ENCODE assay signal across 16 cellular contexts in the genomic region with DNA sequence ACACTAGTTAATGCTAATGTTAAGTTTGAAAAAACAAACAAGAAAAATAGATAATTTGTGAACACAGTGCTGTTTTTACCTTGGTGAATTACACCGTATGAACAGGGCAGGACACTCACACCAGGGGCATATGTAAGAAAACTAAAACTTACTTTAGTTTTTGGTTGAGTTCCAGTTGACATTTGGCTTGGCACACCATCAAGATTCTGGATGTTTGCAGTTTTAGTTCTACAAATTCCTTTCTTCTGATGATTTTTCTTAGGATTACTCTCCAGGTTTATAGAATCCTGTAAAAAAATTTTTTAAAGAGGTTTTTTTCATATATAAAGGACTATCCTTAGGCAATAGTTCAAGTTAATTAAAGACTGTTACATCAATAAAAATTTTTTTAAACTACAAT.
DNase-seq lines count a peak whose midpoint lies in the region; ATAC-seq, FAIRE-seq and TF ChIP-seq lines count a peak whose summit lies in the region.
"Had no signal": no experiment of that assay in that cellular context is flagged by ENCODE, and none has a peak within 500 bp of the region (broad histone marks: within the 10 kb centered on the region; RNA-seq: fewer than 3 reads in every experiment).

No MANE protein-coding gene starts in this region.

- no peaks in the 10 kb centered on the region for H4K20me1 ChIP-seq in endothelial cell of umbilical vein (replicated peaks; ENCODE audit: control insufficient read depth, extremely low read depth, insufficient read depth, low read length)

- H3K4me2 ChIP-seq in endothelial cell of umbilical vein (ENCODE audit: insufficient read depth, low read length) = no peak overlapping the region

- H3K9ac ChIP-seq in endothelial cell of umbilical vein (replicated peaks; ENCODE audit: extremely low read depth, insufficient read depth, low read length) = no peak overlapping the region

- 29 to 30% methylated on average over 1 of the region's 1 CpG for WGBS in gastroesophageal sphincter (ENCODE audit: low coverage in 1 of 2), 2 donors

- intact Hi-C loops in endothelial cell of umbilical vein (cut with micrococcal nuclease) (no loop called here), posterior cingulate gyrus (cut with DNase I) (no loop called here)

- TF ChIP-seq EP300 in gastroesophageal sphincter (IDR thresholded peaks at IDR 0.05) = no peak

- no peaks in the 10 kb centered on the region for H3K36me3 ChIP-seq in endothelial cell of umbilical vein (ENCODE audit: control insufficient read depth in 2 of 2, extremely low read depth in 1 of 2, insufficient read depth in 2 of 2, low read length in 2 of 2)
- H3K36me3 ChIP-seq in gastroesophageal sphincter = no peaks in the 10 kb centered on the region

- no peak for FAIRE-seq in endothelial cell of umbilical vein (lab: Jason Lieb, UNC)

- no peaks in the 10 kb centered on the region for H3K9me3 ChIP-seq in endothelial cell of umbilical vein (replicated peaks; ENCODE audit: control insufficient read depth, insufficient read depth, low read length)
- H3K9me3 ChIP-seq in gastroesophageal sphincter = no peaks in the 10 kb centered on the region

- no TSS peak for BruUV-seq in endothelial cell of umbilical vein (replicated peaks; lab: Mats Ljungman, UMichigan)

- no peak overlapping the region for H3K4me3 ChIP-seq in endothelial cell of umbilical vein (replicated peaks in 1 of 3; ENCODE audit: insufficient read depth in 1 of 3, low read depth in 1 of 3, low read length in 3 of 3)
- no peak overlapping the region for H3K4me3 ChIP-seq in retinal pigment epithelial cell (ENCODE audit: low read length)
- no peak overlapping the region for H3K4me3 ChIP-seq in gastroesophageal sphincter

- no peak overlapping the region for H3K4me3 Mint-ChIP-seq in stimulated activated effector memory CD8-positive, alpha-beta T cell treated with anti-CD3 and anti-CD28 coated beads, Interleukin-12 subunit alpha, Interleukin-12 subunit beta, amount 100 ng/mL, for 72 hours
- H3K4me3 Mint-ChIP-seq: CD4-positive, alpha-beta T cell; stimulated activated naive CD8-positive, alpha-beta T cell treated with anti-CD3 and anti-CD28 coated beads, Interleukin-15, amount 100 ng/mL, for 72 hours had no signal

- TF ChIP-seq CTCF in endothelial cell of umbilical vein (IDR thresholded peaks at IDR 0.05; ENCODE audit: extremely low read depth in 1 of 2, insufficient read depth in 1 of 2, low read depth in 1 of 2, low read length in 2 of 2) (no peak), retinal pigment epithelial cell (conservative IDR thresholded peaks at IDR 0.05; ENCODE audit: low read depth, low read length) (no peak), gastroesophageal sphincter (IDR thresholded peaks at IDR 0.05) (no peak)

- no peak for ATAC-seq in stimulated activated effector memory CD8-positive, alpha-beta T cell treated with anti-CD3 and anti-CD28 coated beads, Interleukin-12 subunit alpha, Interleukin-12 subunit beta, amount 100 ng/mL, for 72 hours
- ATAC-seq in HG02884 (IDR thresholded peaks at IDR 0.05; ENCODE audit: unreplicated experiment) = no peak
- ATAC-seq in gastroesophageal sphincter = no peak
- ATAC-seq: stimulated activated naive CD8-positive, alpha-beta T cell treated with anti-CD3 and anti-CD28 coated beads, Interleukin-15, amount 100 ng/mL, for 72 hours had no signal

- CTCF ChIA-PET in endothelial cell of umbilical vein (lab: Charles Lee) = no interaction called here

- H3K27ac Mint-ChIP-seq in stimulated activated effector memory CD8-positive, alpha-beta T cell treated with anti-CD3 and anti-CD28 coated beads, Interleukin-12 subunit alpha, Interleukin-12 subunit beta, amount 100 ng/mL, for 72 hours = no peak overlapping the region
- H3K27ac Mint-ChIP-seq: CD4-positive, alpha-beta T cell; progenitor cell of endocrine pancreas; stimulated activated naive CD8-positive, alpha-beta T cell treated with anti-CD3 and anti-CD28 coated beads, Interleukin-15, amount 100 ng/mL, for 72 hours had no signal

- no peak for TF ChIP-seq POLR2A in endothelial cell of umbilical vein (IDR thresholded peaks at IDR 0.05; ENCODE audit: low read depth, low read length)
- TF ChIP-seq POLR2A in gastroesophageal sphincter (IDR thresholded peaks at IDR 0.05) = no peak

- H3K4me1 Mint-ChIP-seq in stimulated activated effector memory CD8-positive, alpha-beta T cell treated with anti-CD3 and anti-CD28 coated beads, Interleukin-12 subunit alpha, Interleukin-12 subunit beta, amount 100 ng/mL, for 72 hours = peaks cover 6% of the 10 kb centered on the region
- H3K4me1 Mint-ChIP-seq: stimulated activated naive CD8-positive, alpha-beta T cell treated with anti-CD3 and anti-CD28 coated beads, Interleukin-15, amount 100 ng/mL, for 72 hours had no signal

- POLR2A ChIA-PET in endothelial cell of umbilical vein (lab: Charles Lee) = no interaction called here

- no peak overlapping the region for H2AFZ ChIP-seq in endothelial cell of umbilical vein (ENCODE audit: low read depth, low read length)

- no peaks in the 10 kb centered on the region for H3K9me1 ChIP-seq in endothelial cell of umbilical vein (replicated peaks; ENCODE audit: control insufficient read depth, extremely low read depth, insufficient read depth, low read length)

- H3K27me3 ChIP-seq in endothelial cell of umbilical vein (ENCODE audit: control insufficient read depth in 2 of 2, insufficient read depth in 2 of 2, low read length in 2 of 2) (no peaks in the 10 kb centered on the region), gastroesophageal sphincter (no peaks in the 10 kb centered on the region)

- H3K4me1 ChIP-seq in endothelial cell of umbilical vein (ENCODE audit: control insufficient read depth, extremely low read depth, insufficient read depth, low read length) (no peaks in the 10 kb centered on the region), gastroesophageal sphincter (peaks cover 0 to 26% (median 7%) of the 10 kb centered on the region in 3 donors)

- DNase-seq in Daoy (ENCODE audit: low read depth) (peak; percentile 53), NCI-H446 treated with DMSO at 0.1 percent for 48 hours (lab: John Stamatoyannopoulos, UW) (peak; percentile 60), endothelial cell of umbilical vein (ENCODE audit: low read depth, low spot score) (peak; percentile 65), retinal pigment epithelial cell (ENCODE audit: low read depth) (peak; percentile 41), posterior cingulate gyrus (no peak)
- no peak for DNase-seq in stimulated activated effector memory CD8-positive, alpha-beta T cell treated with anti-CD3 and anti-CD28 coated beads, Interleukin-12 subunit alpha, Interleukin-12 subunit beta, amount 100 ng/mL, for 72 hours (ENCODE audit: low spot score in 2 of 2)
- DNase-seq: activated CD4-positive, CD25-positive, alpha-beta regulatory T cell treated with anti-CD3 and anti-CD28 coated beads, Interleukin-2, amount 50 U/mL, for 72 hours; activated T-cell treated with anti-CD3 and anti-CD28 coated beads, Interleukin-2, amount 50 U/mL, for 48 hours; anterior cingulate cortex; CD4-positive, alpha-beta T cell; Kasumi-1; NCI-H2029 treated with DMSO at 0.1 percent for 48 hours; stimulated activated naive CD8-positive, alpha-beta T cell treated with anti-CD3 and anti-CD28 coated beads, Interleukin-15, amount 100 ng/mL, for 72 hours had no signal

- no peaks in the 10 kb centered on the region for H3K36me3 Mint-ChIP-seq in stimulated activated effector memory CD8-positive, alpha-beta T cell treated with anti-CD3 and anti-CD28 coated beads, Interleukin-12 subunit alpha, Interleukin-12 subunit beta, amount 100 ng/mL, for 72 hours

- H3K27ac ChIP-seq in endothelial cell of umbilical vein (ENCODE audit: insufficient read depth, low read depth, low read length) (no peak overlapping the region), gastroesophageal sphincter (peak overlapping the region in 1 of 4 donors; percentile 28)

- no peaks in the 10 kb centered on the region for H3K79me2 ChIP-seq in endothelial cell of umbilical vein (ENCODE audit: control insufficient read depth, insufficient read depth, low read length)

- dilution Hi-C loops in endothelial cell of umbilical vein (cut with MboI; ENCODE audit: extremely low pct_ligation_motif_present, low sequenced_read_pairs) = no loop called here

- no peaks in the 10 kb centered on the region for H3K9me3 Mint-ChIP-seq in stimulated activated effector memory CD8-positive, alpha-beta T cell treated with anti-CD3 and anti-CD28 coated beads, Interleukin-12 subunit alpha, Interleukin-12 subunit beta, amount 100 ng/mL, for 72 hours
- H3K9me3 Mint-ChIP-seq: CD4-positive, alpha-beta T cell; stimulated activated naive CD8-positive, alpha-beta T cell treated with anti-CD3 and anti-CD28 coated beads, Interleukin-15, amount 100 ng/mL, for 72 hours had no signal

TF ChIP-seq in endothelial cell of umbilical vein, 7 proteins besides CTCF, POLR2A, EP300 and RAD21:
- no peak for TF ChIP-seq GATA2 (IDR thresholded peaks at IDR 0.05; ENCODE audit: insufficient read depth, insufficient read length, low read depth, low read length)
- no peak for TF ChIP-seq POLR2AphosphoS5 (IDR thresholded peaks at IDR 0.05; ENCODE audit: insufficient read depth, low read depth, low read length)
- TF ChIP-seq JUN (IDR thresholded peaks at IDR 0.05; ENCODE audit: borderline replicate concordance, insufficient read depth, insufficient read length, low read depth) = no peak
- TF ChIP-seq, protein P1, sequence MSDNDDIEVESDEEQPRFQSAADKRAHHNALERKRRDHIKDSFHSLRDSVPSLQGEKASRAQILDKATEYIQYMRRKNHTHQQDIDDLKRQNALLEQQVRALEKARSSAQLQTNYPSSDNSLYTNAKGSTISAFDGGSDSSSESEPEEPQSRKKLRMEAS (IDR thresholded peaks at IDR 0.05; ENCODE audit: insufficient read depth, insufficient read length) = no peak
- TF ChIP-seq MYC (IDR thresholded peaks at IDR 0.05; ENCODE audit: low read depth, low read length) = no peak
- no peak for TF ChIP-seq EZH2 (IDR thresholded peaks at IDR 0.05; ENCODE audit: borderline replicate concordance, low read depth, low read length, severe bottlenecking)
- no peak for TF ChIP-seq FOS (IDR thresholded peaks at IDR 0.05; ENCODE audit: borderline replicate concordance, insufficient read depth, low read length)
TF ChIP-seq in endothelial cell of umbilical vein: peak in this region for 0.

Comparison
In these comparisons a context has a peak if more than half of its experiments do, and no peak if none do; other contexts are left out.
1. DNase-seq: peak in Daoy (single experiment), NCI-H446 treated with DMSO at 0.1 percent for 48 hours (single experiment), endothelial cell of umbilical vein (single experiment) and retinal pigment epithelial cell (single experiment); none in stimulated activated effector memory CD8-positive, alpha-beta T cell treated with anti-CD3 and anti-CD28 coated beads, Interleukin-12 subunit alpha, Interleukin-12 subunit beta, amount 100 ng/mL, for 72 hours (0 of 2) and posterior cingulate gyrus (0 of 10).